Comparison of ENCODE assay signal across 10 cellular contexts in genomic region chr12:121133838-121134237, GRCh38. TPM values are rescaled to one million over a fixed set of nuclear protein-coding genes. Genes with fewer than 3 reads are reported as not detected.
DNase-seq lines count a peak whose midpoint lies in the region; ATAC-seq and TF ChIP-seq lines count a peak whose summit lies in the region.
"Had no signal": no experiment of that assay in that cellular context is flagged by ENCODE, and none has a peak within 500 bp of the region (broad histone marks: within the 10 kb centered on the region; RNA-seq: fewer than 3 reads in every experiment).

No MANE protein-coding gene starts in this region.

- DNase-seq in CD14-positive monocyte (ENCODE audit: low spot score) (no peak), NCI-H2029 treated with DMSO at 0.1 percent for 48 hours (lab: John Stamatoyannopoulos, UW) (no peak), endothelial cell (ENCODE audit: low spot score) (no peak)
- DNase-seq in naive thymus-derived CD4-positive, alpha-beta T cell, result no peak

- no peaks in the 10 kb centered on the region for H3K36me3 ChIP-seq in KMS-11 (ENCODE audit: insufficient read depth)
- no peaks in the 10 kb centered on the region for H3K36me3 ChIP-seq in naive thymus-derived CD4-positive, alpha-beta T cell (ENCODE audit: control insufficient read depth in 2 of 3, insufficient read depth in 3 of 3, low read length in 3 of 3)

- peaks cover 50% of the 10 kb centered on the region for H3K4me1 ChIP-seq in KMS-11 (ENCODE audit: low read depth, poor library complexity, severe bottlenecking)
- peaks cover 24 to 34% of the 10 kb centered on the region in 2 donors for H3K4me1 ChIP-seq in naive thymus-derived CD4-positive, alpha-beta T cell (ENCODE audit: control insufficient read depth in 2 of 2, insufficient read depth in 2 of 2, low read length in 2 of 2)

- H3K4me1 Mint-ChIP-seq in CD14-positive monocyte (peaks cover 76% of the 10 kb centered on the region), endothelial cell (ENCODE audit: unreplicated experiment) (peaks cover 17% of the 10 kb centered on the region)
- H3K4me1 Mint-ChIP-seq in naive thymus-derived CD4-positive, alpha-beta T cell, result peaks cover 41 to 65% (median 60%) of the 10 kb centered on the region in 7 donors

- intact Hi-C loops in CD14-positive monocyte (cut with micrococcal nuclease), result loop anchor here (1.0 to 5.0 kb wide), 3 partner anchors 8 to 43 kb away; no protein-coding TSS in a partner anchor
- intact Hi-C loops in naive thymus-derived CD4-positive, alpha-beta T cell (cut with micrococcal nuclease), result loop anchor here in 1 of 2 donors (1.0 kb wide), 1 partner anchor 89 kb away; no protein-coding TSS in a partner anchor

- H3K36me3 Mint-ChIP-seq in CD14-positive monocyte (peaks cover 16 to 24% of the 10 kb centered on the region in 2 donors), endothelial cell (ENCODE audit: low read depth, unreplicated experiment) (no peaks in the 10 kb centered on the region)
- H3K36me3 Mint-ChIP-seq in naive thymus-derived CD4-positive, alpha-beta T cell, result peaks cover 0 to 27% (median 0%) of the 10 kb centered on the region in 5 donors

- no peaks in the 10 kb centered on the region for H3K9me3 ChIP-seq in naive thymus-derived CD4-positive, alpha-beta T cell (ENCODE audit: control insufficient read depth in 2 of 3, low read length in 3 of 3)

- TF ChIP-seq CTCF in CD14-positive monocyte (IDR thresholded peaks at IDR 0.05), result no peak
- no peak for TF ChIP-seq CTCF in KMS-11 (conservative IDR thresholded peaks at IDR 0.05; ENCODE audit: low read depth, low read length)
- TF ChIP-seq CTCF in endothelial cell (IDR thresholded peaks at IDR 0.05; ENCODE audit: unreplicated experiment), result no peak

- peaks cover 0 to 4% (median 1%) of the 10 kb centered on the region in 3 donors for H3K27me3 Mint-ChIP-seq in CD14-positive monocyte (ENCODE audit: low read depth in 3 of 3)
- no peaks in the 10 kb centered on the region for H3K27me3 Mint-ChIP-seq in naive thymus-derived CD4-positive, alpha-beta T cell
- H3K27me3 Mint-ChIP-seq in endothelial cell (ENCODE audit: unreplicated experiment), result peaks cover 5% of the 10 kb centered on the region

- H3K27ac Mint-ChIP-seq in CD14-positive monocyte (peak overlapping the region; percentile 93 to 98 (median 96)), endothelial cell (ENCODE audit: unreplicated experiment) (no peak overlapping the region)
- H3K27ac Mint-ChIP-seq in naive thymus-derived CD4-positive, alpha-beta T cell, result peak overlapping the region in 7 of 9 donors; percentile 62 to 93 (median 79)

- H3K4me3 Mint-ChIP-seq in CD14-positive monocyte, result peak overlapping the region; percentile 96 to 98
- peak overlapping the region; percentile 16 to 94 (median 90) for H3K4me3 Mint-ChIP-seq in naive thymus-derived CD4-positive, alpha-beta T cell
- no peak overlapping the region for H3K4me3 Mint-ChIP-seq in endothelial cell (ENCODE audit: unreplicated experiment)

- peak overlapping the region; percentile 53; the same call in 1 of the 2 replicates for H3K9ac ChIP-seq in KMS-11

- H3K4me3 ChIP-seq in KMS-11 (IDR thresholded peaks at IDR 0.05; ENCODE audit: insufficient read depth, low read depth, low read length), result no peak overlapping the region
- H3K4me3 ChIP-seq in naive thymus-derived CD4-positive, alpha-beta T cell (ENCODE audit: low read length), result no peak overlapping the region

- H2AFZ ChIP-seq in KMS-11 (ENCODE audit: low read depth), result no peak overlapping the region

- H3K9me3 Mint-ChIP-seq in CD14-positive monocyte (peaks cover 0 to 7% (median 0%) of the 10 kb centered on the region in 7 donors), endothelial cell (ENCODE audit: unreplicated experiment) (no peaks in the 10 kb centered on the region)
- peaks cover 0 to 7% (median 0%) of the 10 kb centered on the region in 11 donors for H3K9me3 Mint-ChIP-seq in naive thymus-derived CD4-positive, alpha-beta T cell

- peak overlapping the region; percentile 74 for H3K27ac ChIP-seq in KMS-11
- H3K27ac ChIP-seq in angular gyrus (ENCODE audit: low read depth, low read length), result peak overlapping the region; percentile 94
- no peak overlapping the region for H3K27ac ChIP-seq in naive thymus-derived CD4-positive, alpha-beta T cell (ENCODE audit: low read depth, low read length)

- CTCF ChIA-PET in naive thymus-derived CD4-positive, alpha-beta T cell (lab: Charles Lee), result no interaction called here

- ATAC-seq in naive thymus-derived CD4-positive, alpha-beta T cell, result no peak
- no peak for ATAC-seq in GM18858 (IDR thresholded peaks at IDR 0.05; ENCODE audit: unreplicated experiment)
- ATAC-seq in GM21619 (IDR thresholded peaks at IDR 0.05; ENCODE audit: unreplicated experiment), result no peak

- peak overlapping the region; percentile 82 for H3K4me2 ChIP-seq in KMS-11

- no peaks in the 10 kb centered on the region for H4K20me1 ChIP-seq in KMS-11 (ENCODE audit: insufficient read depth)

- H3K27me3 ChIP-seq in KMS-11 (ENCODE audit: insufficient read depth, low read depth), result no peaks in the 10 kb centered on the region
- H3K27me3 ChIP-seq in naive thymus-derived CD4-positive, alpha-beta T cell (ENCODE audit: control insufficient read depth in 2 of 2, insufficient read depth in 2 of 2, low read length in 2 of 2), result no peaks in the 10 kb centered on the region

- POLR2A ChIA-PET in naive thymus-derived CD4-positive, alpha-beta T cell (lab: Charles Lee), result interaction anchor here (0.7 kb wide), 1 partner anchor 43 kb away, joined by 4 read pairs; no protein-coding TSS in a partner anchor

- H3K79me2 ChIP-seq in KMS-11 (ENCODE audit: insufficient read depth, low read depth), result peaks cover 27% of the 10 kb centered on the region

RNA-seq across cellular contexts. Expression of gene P2RX7, which starts 1.2 kb away (rescaled TPM):
- 10 to 100 TPM; 12.3 to 20.5 TPM for polyA plus RNA-seq in CD14-positive monocyte
- total RNA-seq in naive thymus-derived CD4-positive, alpha-beta T cell, result 10 to 100 TPM in 1 of 5 experiments, 1 to 10 TPM in 4; 4.1 to 14.7 (median 6.3) TPM
- polyA plus RNA-seq in naive thymus-derived CD4-positive, alpha-beta T cell, result 1 to 10 TPM; 2.0 to 5.1 TPM
- total RNA-seq in endothelial cell (ENCODE audit: unreplicated experiment), result 0.82 TPM
- total RNA-seq: Calu3, HT-29 had no signal
